Comparison of ENCODE assay signal across 8 cellular contexts in the genomic region with DNA sequence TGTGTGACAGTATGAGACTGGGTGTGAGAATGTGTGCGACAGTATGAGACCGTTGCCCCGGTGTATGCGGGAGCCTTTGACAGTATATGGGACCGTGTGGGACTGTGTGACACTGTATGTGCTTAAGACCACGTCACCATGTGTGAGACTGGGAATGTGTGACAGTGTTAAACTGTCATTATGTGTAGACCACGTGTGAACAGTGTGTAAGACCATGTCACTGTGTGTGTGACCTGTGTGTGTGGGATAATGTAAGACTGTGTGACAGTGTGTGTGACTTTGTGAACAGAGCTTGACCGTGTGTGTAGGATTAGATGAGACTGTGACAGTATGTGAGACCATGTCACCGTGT. TPM values are rescaled to one million over a fixed set of nuclear protein-coding genes. Genes with fewer than 3 reads are reported as not detected.
DNase-seq lines count a peak whose midpoint lies in the region; ATAC-seq and TF ChIP-seq lines count a peak whose summit lies in the region.

No MANE protein-coding gene starts in this region.

- CTCF ChIA-PET in RWPE1 (lab: Yijun Ruan, JAX), result no interaction called here

- peaks cover 12% of the 10 kb centered on the region for H3K4me1 ChIP-seq in skeletal muscle satellite cell (ENCODE audit: control insufficient read depth, insufficient read depth, low read length)

- H3K4me2 ChIP-seq in skeletal muscle satellite cell (ENCODE audit: low read length), result peak overlapping the region; percentile 88

- H3K27ac ChIP-seq in RWPE1, result peak overlapping the region; percentile 81; the same call in 1 of the 2 replicates

- peak overlapping the region; percentile 96 for H3K9ac ChIP-seq in skeletal muscle satellite cell (ENCODE audit: low read depth, low read length)

- H3K4me3 ChIP-seq in H7 (ENCODE audit: insufficient read depth, low read depth, low read length) (peak overlapping the region; percentile 76; the same call in 1 of the 2 replicates), fibroblast of pulmonary artery (replicated peaks; ENCODE audit: low read depth, low read length) (peak overlapping the region; percentile 70), skeletal muscle satellite cell (ENCODE audit: low read length) (peak overlapping the region; percentile 93)

- no peaks in the 10 kb centered on the region; the same call in 1 of the 2 replicates for H3K27me3 ChIP-seq in H7 (ENCODE audit: control insufficient read depth, insufficient read depth, low read length)
- no peaks in the 10 kb centered on the region for H3K27me3 ChIP-seq in skeletal muscle satellite cell (ENCODE audit: control insufficient read depth, insufficient read depth, low read length)

- POLR2A ChIA-PET in RWPE1 (lab: Yijun Ruan, JAX; ENCODE audit: low non-redundant PET), result no interaction called here

- no peak for ATAC-seq in GM21367 (IDR thresholded peaks at IDR 0.05; ENCODE audit: unreplicated experiment)

- no peak for TF ChIP-seq CTCF in RWPE1 (conservative IDR thresholded peaks at IDR 0.05; ENCODE audit: low read depth)
- no peak for TF ChIP-seq CTCF in fibroblast of pulmonary artery (IDR thresholded peaks at IDR 0.05; ENCODE audit: low read length, missing control alignments)

- H3K9me3 ChIP-seq in skeletal muscle satellite cell (replicated peaks; ENCODE audit: low read length), result peaks cover 13% of the 10 kb centered on the region

- H3K36me3 ChIP-seq in H7 (replicated peaks; ENCODE audit: control insufficient read depth, insufficient read depth, low read length) (no peaks in the 10 kb centered on the region), skeletal muscle satellite cell (ENCODE audit: insufficient read depth, low read length) (peaks cover 30% of the 10 kb centered on the region)

- DNase-seq in H7 (no peak), RWPE1 (ENCODE audit: low spot score) (no peak), fibroblast of pulmonary artery (ENCODE audit: low read depth) (no peak), NCI-H524 treated with DMSO at 0.1 percent for 48 hours (lab: John Stamatoyannopoulos, UW) (no peak), KG1 (lab: John Stamatoyannopoulos, UW) (no peak), NCI-H187 (lab: John Stamatoyannopoulos, UW) (no peak)

RNA-seq across cellular contexts. Expression of a gene that starts 0.5 kb away (rescaled TPM):
- total RNA-seq in H7 (2014; rRNA removed; shearing (Covaris generic)), result 0.55 and 1.7 TPM in 2 replicates
- total RNA-seq in skeletal muscle satellite cell (2012; rRNA removed), result 2.3 and 4.4 TPM in 2 replicates

RNA-seq across cellular contexts. Expression of a gene that starts 11.3 kb away (rescaled TPM):
- total RNA-seq in H7 (2014; rRNA removed; shearing (Covaris generic)), result 1.1 and 2.8 TPM in 2 replicates
- 1.8 and 2.8 TPM in 2 replicates for total RNA-seq in skeletal muscle satellite cell (2012; rRNA removed)
